In the genomic region with DNA sequence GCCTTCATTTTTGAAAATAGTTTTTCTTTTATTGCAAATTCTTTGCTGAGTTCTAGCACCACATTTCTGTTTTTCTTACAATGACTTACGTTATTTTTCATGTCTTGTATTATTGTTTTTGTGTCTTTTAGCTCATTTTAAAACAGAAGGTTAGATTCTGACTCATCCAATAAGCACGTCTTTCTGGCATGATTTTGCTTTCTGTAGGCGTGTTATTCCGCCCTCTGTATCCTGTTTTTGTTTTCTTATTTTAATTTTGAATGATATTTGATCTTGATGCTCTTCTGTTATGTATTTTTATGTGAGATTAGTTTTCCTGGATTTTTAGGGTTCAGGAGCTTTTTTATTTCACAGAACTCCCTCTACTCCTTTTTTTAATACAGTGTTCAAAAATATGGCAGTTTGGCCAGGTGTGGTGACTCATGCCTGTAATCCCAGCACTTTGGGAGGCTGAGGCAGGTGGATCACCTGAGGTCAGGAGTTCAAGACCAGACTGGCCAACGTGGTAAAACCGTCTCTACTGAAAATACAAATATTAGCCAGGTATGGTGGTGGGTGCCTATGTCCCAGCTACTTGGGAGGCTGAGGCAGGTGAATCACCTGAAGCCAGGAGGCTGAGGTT, we compare ENCODE assay signal across 15 cellular contexts.
DNase-seq lines count a peak whose midpoint lies in the region; ATAC-seq and TF ChIP-seq lines count a peak whose summit lies in the region.
"Had no signal": no experiment of that assay in that cellular context is flagged by ENCODE, and none has a peak within 500 bp of the region (broad histone marks: within the 10 kb centered on the region; RNA-seq: fewer than 3 reads in every experiment).

No MANE protein-coding gene starts in this region.

- no peak overlapping the region for H3K4me3 Mint-ChIP-seq in activated CD4-positive, alpha-beta T cell treated with anti-CD3 and anti-CD28 coated beads, Interleukin-2, amount 10 ng/mL, durations not matched to agents 7 days and 5 days
- no peak overlapping the region for H3K4me3 Mint-ChIP-seq in activated CD4-positive, alpha-beta memory T cell treated with anti-CD3 and anti-CD28 coated beads, Interleukin-2, amount 10 ng/mL, durations not matched to agents 7 days and 5 days
- H3K4me3 Mint-ChIP-seq in stimulated activated memory B cell treated with anti-CD40 and anti-IgM and Interleukin-4, amounts not matched to agents 10 μg/mL and 1 μg/mL and 100 μg/mL, for 72 hours: no peak overlapping the region
- H3K4me3 Mint-ChIP-seq: activated T-cell treated with anti-CD3 and anti-CD28 coated beads, Interleukin-2, amount 50 U/mL, for 24 hours; dendritic cell treated with granulocyte-macrophage colony-stimulating factor and Interleukin-4, amounts not matched to agents 40 ng/mL and 50 ng/mL, for 4 days; immature natural killer cell had no signal

- H3K36me3 Mint-ChIP-seq in activated CD4-positive, alpha-beta T cell treated with anti-CD3 and anti-CD28 coated beads, Interleukin-2, amount 10 ng/mL, durations not matched to agents 7 days and 5 days (ENCODE audit: low read depth): no peaks in the 10 kb centered on the region
- no peaks in the 10 kb centered on the region for H3K36me3 Mint-ChIP-seq in activated CD4-positive, alpha-beta memory T cell treated with anti-CD3 and anti-CD28 coated beads, Interleukin-2, amount 10 ng/mL, durations not matched to agents 7 days and 5 days (ENCODE audit: low read depth)
- H3K36me3 Mint-ChIP-seq in stimulated activated memory B cell treated with anti-CD40 and anti-IgM and Interleukin-4, amounts not matched to agents 10 μg/mL and 1 μg/mL and 100 μg/mL, for 72 hours: no peaks in the 10 kb centered on the region
- H3K36me3 Mint-ChIP-seq: immature natural killer cell had no signal

- BruUV-seq in mammary epithelial cell (replicated peaks; lab: Mats Ljungman, UMichigan): no TSS peak

- H2AFZ ChIP-seq in mammary epithelial cell (ENCODE audit: low read depth, low read length): no peak overlapping the region

- H3K27ac ChIP-seq in mammary epithelial cell (ENCODE audit: insufficient read depth, low read depth, low read length): no peak overlapping the region

- no peaks in the 10 kb centered on the region for H3K9me3 ChIP-seq in mammary epithelial cell (replicated peaks; ENCODE audit: insufficient read depth, low read length)

- H3K27ac Mint-ChIP-seq in activated CD4-positive, alpha-beta T cell treated with anti-CD3 and anti-CD28 coated beads, Interleukin-2, amount 10 ng/mL, durations not matched to agents 7 days and 5 days: no peak overlapping the region
- H3K27ac Mint-ChIP-seq in activated CD4-positive, alpha-beta memory T cell treated with anti-CD3 and anti-CD28 coated beads, Interleukin-2, amount 10 ng/mL, durations not matched to agents 7 days and 5 days: no peak overlapping the region
- no peak overlapping the region for H3K27ac Mint-ChIP-seq in stimulated activated memory B cell treated with anti-CD40 and anti-IgM and Interleukin-4, amounts not matched to agents 10 μg/mL and 1 μg/mL and 100 μg/mL, for 72 hours
- H3K27ac Mint-ChIP-seq: activated T-cell treated with anti-CD3 and anti-CD28 coated beads, Interleukin-2, amount 50 U/mL, for 24 hours; dendritic cell treated with granulocyte-macrophage colony-stimulating factor and Interleukin-4, amounts not matched to agents 40 ng/mL and 50 ng/mL, for 4 days; immature natural killer cell had no signal

- no peak for ATAC-seq in stimulated activated memory B cell treated with anti-CD40 and anti-IgM and Interleukin-4, amounts not matched to agents 10 μg/mL and 1 μg/mL and 100 μg/mL, for 72 hours

- H3K4me3 ChIP-seq in mammary epithelial cell (replicated peaks in 1 of 3; ENCODE audit: insufficient read depth in 1 of 3, low read depth in 2 of 3, low read length in 3 of 3): no peak overlapping the region

- H3K27me3 Mint-ChIP-seq in activated CD4-positive, alpha-beta T cell treated with anti-CD3 and anti-CD28 coated beads, Interleukin-2, amount 10 ng/mL, durations not matched to agents 7 days and 5 days: peaks cover 15% of the 10 kb centered on the region
- H3K27me3 Mint-ChIP-seq in activated CD4-positive, alpha-beta memory T cell treated with anti-CD3 and anti-CD28 coated beads, Interleukin-2, amount 10 ng/mL, durations not matched to agents 7 days and 5 days: peaks cover 19% of the 10 kb centered on the region
- peaks cover 18% of the 10 kb centered on the region for H3K27me3 Mint-ChIP-seq in stimulated activated memory B cell treated with anti-CD40 and anti-IgM and Interleukin-4, amounts not matched to agents 10 μg/mL and 1 μg/mL and 100 μg/mL, for 72 hours

- H3K36me3 ChIP-seq in mammary epithelial cell (ENCODE audit: insufficient read depth, low read length): no peaks in the 10 kb centered on the region

- no peaks in the 10 kb centered on the region for H3K9me3 Mint-ChIP-seq in activated CD4-positive, alpha-beta T cell treated with anti-CD3 and anti-CD28 coated beads, Interleukin-2, amount 10 ng/mL, durations not matched to agents 7 days and 5 days
- H3K9me3 Mint-ChIP-seq in activated CD4-positive, alpha-beta memory T cell treated with anti-CD3 and anti-CD28 coated beads, Interleukin-2, amount 10 ng/mL, durations not matched to agents 7 days and 5 days: no peaks in the 10 kb centered on the region
- peaks cover 3% of the 10 kb centered on the region for H3K9me3 Mint-ChIP-seq in stimulated activated memory B cell treated with anti-CD40 and anti-IgM and Interleukin-4, amounts not matched to agents 10 μg/mL and 1 μg/mL and 100 μg/mL, for 72 hours
- H3K9me3 Mint-ChIP-seq: immature natural killer cell had no signal

- TF ChIP-seq CTCF in mammary epithelial cell (conservative IDR thresholded peaks at IDR 0.05 in 1 of 2, IDR thresholded peaks at IDR 0.05 in 1 of 2; ENCODE audit: extremely low read depth in 1 of 2, insufficient read depth in 1 of 2, low read depth in 1 of 2, low read length in 2 of 2): no peak

- no peaks in the 10 kb centered on the region for H3K79me2 ChIP-seq in mammary epithelial cell (ENCODE audit: insufficient read depth, low read length)

- H3K4me1 Mint-ChIP-seq in activated CD4-positive, alpha-beta T cell treated with anti-CD3 and anti-CD28 coated beads, Interleukin-2, amount 10 ng/mL, durations not matched to agents 7 days and 5 days: no peaks in the 10 kb centered on the region
- no peaks in the 10 kb centered on the region for H3K4me1 Mint-ChIP-seq in activated CD4-positive, alpha-beta memory T cell treated with anti-CD3 and anti-CD28 coated beads, Interleukin-2, amount 10 ng/mL, durations not matched to agents 7 days and 5 days
- no peaks in the 10 kb centered on the region for H3K4me1 Mint-ChIP-seq in stimulated activated memory B cell treated with anti-CD40 and anti-IgM and Interleukin-4, amounts not matched to agents 10 μg/mL and 1 μg/mL and 100 μg/mL, for 72 hours
- H3K4me1 Mint-ChIP-seq: immature natural killer cell had no signal

- no peak overlapping the region for H3K9ac ChIP-seq in mammary epithelial cell (ENCODE audit: insufficient read depth, low read length)

- in situ Hi-C loops in mammary epithelial cell (cut with MboI; ENCODE audit: low sequenced_read_pairs in 2 of 2): no loop called here

- WGBS in mammary epithelial cell (ENCODE audit: low coverage, missing lambda C conversion rate): 4% methylated on average over 6 of the region's 6 CpGs

- peak; percentile 18 for DNase-seq in AG08395 (ENCODE audit: low spot score)
- DNase-seq in HT1080 (ENCODE audit: low read depth): peak; percentile 51
- peak; percentile 47 for DNase-seq in mammary epithelial cell
- DNase-seq in glomerular endothelial cell (ENCODE audit: extremely low read depth, low read depth, low spot score): peak; percentile 27
- DNase-seq in NCI-H146 (lab: John Stamatoyannopoulos, UW): no peak
- no peak for DNase-seq in activated CD4-positive, alpha-beta T cell treated with anti-CD3 and anti-CD28 coated beads, Interleukin-2, amount 10 ng/mL, durations not matched to agents 7 days and 5 days
- DNase-seq in activated CD4-positive, alpha-beta memory T cell treated with anti-CD3 and anti-CD28 coated beads, Interleukin-2, amount 10 ng/mL, durations not matched to agents 7 days and 5 days: no peak
- DNase-seq: activated CD4-positive, alpha-beta T cell treated with anti-CD3 and anti-CD28 coated beads for 48 hours; activated T-cell treated with anti-CD3 and anti-CD28 coated beads, Interleukin-2, amount 50 U/mL, for 24 hours; immature natural killer cell; midbrain; SHP77 treated with DMSO at 0.1 percent for 48 hours; T-helper 9 cell had no signal

- dilution Hi-C loops in mammary epithelial cell (cut with HindIII; ENCODE audit: low sequenced_read_pairs): no loop called here

- POLR2A ChIA-PET in activated CD4-positive, alpha-beta T cell treated with anti-CD3 and anti-CD28 coated beads, Interleukin-2, amount 10 ng/mL, durations not matched to agents 7 days and 5 days (lab: Charles Lee): no interaction called here
- POLR2A ChIA-PET in activated CD4-positive, alpha-beta memory T cell treated with anti-CD3 and anti-CD28 coated beads, Interleukin-2, amount 10 ng/mL, durations not matched to agents 7 days and 5 days (lab: Charles Lee): no interaction called here

- peaks cover 9% of the 10 kb centered on the region for H3K4me1 ChIP-seq in mammary epithelial cell (ENCODE audit: insufficient read depth, low read length)

- H3K27me3 ChIP-seq in mammary epithelial cell (ENCODE audit: insufficient read depth, low read length): no peaks in the 10 kb centered on the region

- intact Hi-C loops in mammary epithelial cell (cut with micrococcal nuclease): no loop called here

- CTCF ChIA-PET in mammary epithelial cell (lab: Charles Lee; ENCODE audit: low non-redundant PET): no interaction called here
- CTCF ChIA-PET in activated CD4-positive, alpha-beta T cell treated with anti-CD3 and anti-CD28 coated beads, Interleukin-2, amount 10 ng/mL, durations not matched to agents 7 days and 5 days (lab: Charles Lee): no interaction called here
- CTCF ChIA-PET in activated CD4-positive, alpha-beta memory T cell treated with anti-CD3 and anti-CD28 coated beads, Interleukin-2, amount 10 ng/mL, durations not matched to agents 7 days and 5 days (lab: Charles Lee): no interaction called here

- H3K4me2 ChIP-seq in mammary epithelial cell (ENCODE audit: insufficient read depth, low read depth, low read length): peak overlapping the region; percentile 16

- no peaks in the 10 kb centered on the region for H4K20me1 ChIP-seq in mammary epithelial cell (ENCODE audit: insufficient read depth, low read length)

Comparison
In these comparisons a context has a peak if more than half of its experiments do, and no peak if none do; other contexts are left out.
1. DNase-seq: peak in AG08395 (single experiment), HT1080 (single experiment), mammary epithelial cell (single experiment) and glomerular endothelial cell (single experiment); none in NCI-H146 (single experiment), activated CD4-positive, alpha-beta T cell treated with anti-CD3 and anti-CD28 coated beads, Interleukin-2, amount 10 ng/mL, durations not matched to agents 7 days and 5 days (single experiment) and activated CD4-positive, alpha-beta memory T cell treated with anti-CD3 and anti-CD28 coated beads, Interleukin-2, amount 10 ng/mL, durations not matched to agents 7 days and 5 days (single experiment).